ENCODE assay signal across 8 cellular contexts in the genomic region with DNA sequence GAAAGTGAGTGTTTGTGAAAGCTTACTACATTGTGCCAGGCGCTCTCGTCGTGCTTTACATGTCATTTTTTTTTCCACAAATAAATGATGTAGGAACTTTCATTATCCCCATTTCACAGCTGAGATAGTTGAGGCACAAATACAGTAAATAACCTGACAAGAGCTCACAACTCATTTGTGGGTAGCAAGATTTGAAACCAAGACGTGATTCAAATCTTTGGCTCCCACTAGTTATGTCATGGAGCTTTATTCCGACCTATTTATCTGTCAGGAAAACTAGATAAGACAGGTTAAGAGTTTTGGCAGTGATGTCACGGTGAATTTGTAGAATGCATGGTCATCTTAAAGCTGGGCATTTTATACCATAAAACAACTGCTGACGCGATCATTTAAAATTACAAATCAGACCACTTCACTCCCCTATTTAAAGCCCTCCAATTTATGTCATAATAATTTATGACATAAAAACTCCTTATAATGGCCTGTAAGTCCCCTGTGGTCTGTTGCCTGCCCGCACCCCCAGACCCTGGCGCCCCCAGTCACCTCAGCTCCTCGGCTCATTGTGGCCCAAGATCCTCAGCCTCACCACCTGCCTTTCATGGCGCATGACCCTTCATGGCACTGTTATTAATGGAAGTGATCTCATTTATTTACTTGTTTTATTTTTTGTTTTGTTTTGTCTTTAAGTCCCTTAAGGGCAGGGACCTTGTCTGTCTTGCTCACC. TPM values are rescaled to one million over a fixed set of nuclear protein-coding genes. Genes with fewer than 3 reads are reported as not detected.
DNase-seq lines count a peak whose midpoint lies in the region; ATAC-seq and TF ChIP-seq lines count a peak whose summit lies in the region.

No MANE protein-coding gene starts in this region.

- TF ChIP-seq CTCF in foreskin keratinocyte (conservative IDR thresholded peaks at IDR 0.05) = no peak

- peaks cover 38% of the 10 kb centered on the region for H3K4me1 Mint-ChIP-seq in activated T-cell treated with anti-CD3 and anti-CD28 coated beads, Interleukin-2, amount 50 U/mL, for 72 hours (ENCODE audit: low read depth)

- H3K27me3 Mint-ChIP-seq in activated T-cell treated with anti-CD3 and anti-CD28 coated beads, Interleukin-2, amount 50 U/mL, for 72 hours (ENCODE audit: low read depth) = no peaks in the 10 kb centered on the region

- no peaks in the 10 kb centered on the region for H3K9me3 ChIP-seq in SJSA1 (replicated peaks)

- H3K36me3 ChIP-seq in SJSA1 = peaks cover 35% of the 10 kb centered on the region

- H3K27ac ChIP-seq in SJSA1 (peak overlapping the region; percentile 99), foreskin keratinocyte (peak overlapping the region; percentile 89), skin epidermis (peak overlapping the region in 20 of 21 experiments; percentile 92 to 100 (median 99))

- H3K27me3 ChIP-seq in SJSA1 (replicated peaks) (no peaks in the 10 kb centered on the region), foreskin keratinocyte (no peaks in the 10 kb centered on the region)

- DNase-seq in activated T-cell treated with anti-CD3 and anti-CD28 coated beads, Interleukin-2, amount 50 U/mL, for 72 hours = no peak
- DNase-seq in activated T-cell treated with anti-CD3 and anti-CD28 coated beads for 4 hours (no peak), SJSA1 (ENCODE audit: low read depth in 1 of 2, low spot score in 2 of 2) (no peak), foreskin keratinocyte (no peak), SIG-M5 treated with dmso at 0.1 percent for 504 hours (lab: John Stamatoyannopoulos, UW; ENCODE audit: unreplicated experiment) (no peak)

- H3K4me3 Mint-ChIP-seq in activated T-cell treated with anti-CD3 and anti-CD28 coated beads, Interleukin-2, amount 50 U/mL, for 72 hours = peak overlapping the region; percentile 88 to 94

- ATAC-seq in activated T-cell treated with anti-CD3 and anti-CD28 coated beads, Interleukin-2, amount 50 U/mL, for 72 hours (replicated peaks in 1 of 2) = no peak
- no peak for ATAC-seq in foreskin keratinocyte
- no peak for ATAC-seq in GM19452 (IDR thresholded peaks at IDR 0.05; ENCODE audit: unreplicated experiment)
- ATAC-seq in HG02642 (IDR thresholded peaks at IDR 0.05; ENCODE audit: poor library complexity, unreplicated experiment) = no peak

- H3K4me1 ChIP-seq in SJSA1 (replicated peaks) (peaks cover 16% of the 10 kb centered on the region), foreskin keratinocyte (peaks cover 7% of the 10 kb centered on the region)

- peak overlapping the region; percentile 83 for H3K27ac Mint-ChIP-seq in activated T-cell treated with anti-CD3 and anti-CD28 coated beads, Interleukin-2, amount 50 U/mL, for 72 hours

- peak overlapping the region; percentile 92 for H3K4me3 ChIP-seq in SJSA1
- peak overlapping the region; percentile 64 to 99 (median 83) for H3K4me3 ChIP-seq in skin epidermis

- H3K9me3 Mint-ChIP-seq in activated T-cell treated with anti-CD3 and anti-CD28 coated beads, Interleukin-2, amount 50 U/mL, for 72 hours = no peaks in the 10 kb centered on the region

- H3K36me3 Mint-ChIP-seq in activated T-cell treated with anti-CD3 and anti-CD28 coated beads, Interleukin-2, amount 50 U/mL, for 72 hours (ENCODE audit: insufficient read depth in 2 of 2) = peaks cover 2 to 7% of the 10 kb centered on the region in 2 donors

RNA-seq across cellular contexts. Expression of a gene that starts 0.7 kb away (rescaled TPM):
- 10 to 100 TPM; 57.4 to 57.8 TPM for total RNA-seq in activated T-cell treated with anti-CD3 and anti-CD28 coated beads, Interleukin-2, amount 50 U/mL, for 72 hours
- total RNA-seq in SJSA1 (2014; rRNA removed; shearing (Covaris generic)) = 29.1 and 51.3 TPM in 2 replicates
- 28.5 and 29.3 TPM in 2 replicates for total RNA-seq in foreskin keratinocyte
- 7.4 and 8.4 TPM in 2 replicates for polyA plus RNA-seq in foreskin keratinocyte

RNA-seq across cellular contexts. Expression of a gene that starts 32.2 kb away (rescaled TPM):
- 1 to 10 TPM; 2.5 to 3.8 TPM for total RNA-seq in activated T-cell treated with anti-CD3 and anti-CD28 coated beads, Interleukin-2, amount 50 U/mL, for 72 hours
- 0.69 and 0.79 TPM in 2 replicates for total RNA-seq in SJSA1 (2014; rRNA removed; shearing (Covaris generic))
- total RNA-seq in foreskin keratinocyte = 0.42 and 0.44 TPM in 2 replicates
- polyA plus RNA-seq in foreskin keratinocyte = 0.36 and 0.38 TPM in 2 replicates

RNA-seq across cellular contexts. Expression of a gene that starts 54.9 kb away (rescaled TPM):
- total RNA-seq in activated T-cell treated with anti-CD3 and anti-CD28 coated beads, Interleukin-2, amount 50 U/mL, for 72 hours = 10 to 100 TPM; 47.2 to 49.6 TPM
- 7.5 TPM in 2 replicates for total RNA-seq in SJSA1 (2014; rRNA removed; shearing (Covaris generic))
- 9.0 and 10.2 TPM in 2 replicates for total RNA-seq in foreskin keratinocyte
- 2.8 and 2.9 TPM in 2 replicates for polyA plus RNA-seq in foreskin keratinocyte
